Comparison of ENCODE assay signal across 1 cellular context in the genomic region with DNA sequence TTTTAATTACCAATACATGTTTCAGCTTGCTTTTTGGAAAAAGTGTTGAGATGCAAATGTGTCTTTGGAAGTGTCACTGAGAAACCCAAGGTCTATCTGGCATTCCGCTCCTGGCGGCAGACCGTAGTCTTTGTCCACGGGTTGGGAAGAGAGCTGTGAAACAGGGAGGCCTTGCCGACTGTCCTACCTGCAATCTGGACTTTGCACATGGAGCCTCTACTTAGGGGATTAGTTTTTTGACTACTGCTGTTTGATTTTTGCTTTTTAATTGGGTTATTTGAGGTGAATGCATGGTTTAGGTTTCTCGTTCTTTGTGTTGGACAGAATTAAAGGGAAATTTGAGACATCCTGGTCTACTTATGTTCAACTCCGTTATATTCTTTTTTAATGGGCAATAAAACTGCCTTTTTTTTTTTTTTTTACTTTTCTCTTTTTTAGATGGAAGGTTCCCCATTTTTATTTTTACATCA.
A peak's percentile ranks its signal among the peaks of the same experiment; 100 is the strongest.
TF ChIP-seq lines count a peak whose summit lies in the region.

No MANE protein-coding gene starts in this region.

TF ChIP-seq in HepG2, 621 proteins besides CTCF, POLR2A, EP300 and RAD21 (continued from another document and continues in another):
- TF ChIP-seq, protein P1, sequence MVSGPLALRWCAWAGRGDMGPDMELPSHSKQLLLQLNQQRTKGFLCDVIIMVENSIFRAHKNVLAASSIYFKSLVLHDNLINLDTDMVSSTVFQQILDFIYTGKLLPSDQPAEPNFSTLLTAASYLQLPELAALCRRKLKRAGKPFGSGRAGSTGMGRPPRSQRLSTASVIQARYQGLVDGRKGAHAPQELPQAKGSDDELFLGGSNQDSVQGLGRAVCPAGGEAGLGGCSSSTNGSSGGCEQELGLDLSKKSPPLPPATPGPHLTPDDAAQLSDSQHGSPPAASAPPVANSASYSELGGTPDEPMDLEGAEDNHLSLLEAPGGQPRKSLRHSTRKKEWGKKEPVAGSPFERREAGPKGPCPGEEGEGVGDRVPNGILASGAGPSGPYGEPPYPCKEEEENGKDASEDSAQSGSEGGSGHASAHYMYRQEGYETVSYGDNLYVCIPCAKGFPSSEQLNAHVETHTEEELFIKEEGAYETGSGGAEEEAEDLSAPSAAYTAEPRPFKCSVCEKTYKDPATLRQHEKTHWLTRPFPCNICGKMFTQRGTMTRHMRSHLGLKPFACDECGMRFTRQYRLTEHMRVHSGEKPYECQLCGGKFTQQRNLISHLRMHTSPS (CRISPR knock-in tag; IDR thresholded peaks at IDR 0.05; ENCODE audit: low read depth), result no peak
- TF ChIP-seq ZNF580 (CRISPR knock-in tag; IDR thresholded peaks at IDR 0.05; ENCODE audit: borderline replicate concordance, low read depth) (0 out of 2 replicates have a peak, but pooled peaks have one; percentile 36), NFIC (IDR thresholded peaks at IDR 0.05; ENCODE audit: low read length) (no peak), ARID5B (CRISPR knock-in tag; IDR thresholded peaks at IDR 0.05) (peak; percentile 83), ZMYM3 (CRISPR knock-in tag; IDR thresholded peaks at IDR 0.05) (peak; percentile 64), ARID2 (CRISPR knock-in tag; IDR thresholded peaks at IDR 0.05; ENCODE audit: borderline replicate concordance) (no peak), ARNTL (CRISPR knock-in tag; IDR thresholded peaks at IDR 0.05) (no peak), DMAP1 (CRISPR knock-in tag; IDR thresholded peaks at IDR 0.05) (peak; percentile 49; the same call in 1 of the 2 replicates), TEAD3 (CRISPR knock-in tag; optimal IDR thresholded peaks at IDR 0.05; ENCODE audit: borderline replicate concordance) (peak; percentile 55), CCAR2 (optimal IDR thresholded peaks at IDR 0.05; ENCODE audit: low read depth, low read length) (no peak), ATRX (CRISPR knock-in tag; IDR thresholded peaks at IDR 0.05; ENCODE audit: borderline replicate concordance) (no peak), RFXANK (CRISPR knock-in tag; IDR thresholded peaks at IDR 0.05) (no peak), ETV5 (CRISPR knock-in tag; IDR thresholded peaks at IDR 0.05; ENCODE audit: borderline replicate concordance) (no peak; the same call in 1 of the 2 replicates), NR1H2 (CRISPR knock-in tag; IDR thresholded peaks at IDR 0.05; ENCODE audit: borderline replicate concordance, low read depth) (no peak), HDAC1 (CRISPR knock-in tag; IDR thresholded peaks at IDR 0.05) (no peak), SIN3A (IDR thresholded peaks at IDR 0.05; ENCODE audit: borderline replicate concordance, low read depth, low read length) (no peak), ZNF10 (CRISPR knock-in tag; IDR thresholded peaks at IDR 0.05; ENCODE audit: borderline replicate concordance, low read depth) (no peak), PITX1 (CRISPR knock-in tag; IDR thresholded peaks at IDR 0.05) (peak; percentile 97), FOXK1 (CRISPR knock-in tag; IDR thresholded peaks at IDR 0.05; ENCODE audit: borderline replicate concordance, low read depth) (0 out of 2 replicates have a peak, but pooled peaks have one; percentile 23), KAT8 (CRISPR knock-in tag; IDR thresholded peaks at IDR 0.05) (peak; percentile 17; the same call in 1 of the 2 replicates), ZBTB8A (CRISPR knock-in tag; IDR thresholded peaks at IDR 0.05; ENCODE audit: borderline replicate concordance, low read depth) (no peak), AGO2 (optimal IDR thresholded peaks at IDR 0.05; ENCODE audit: low read depth, low read length) (no peak), KMT2A (CRISPR knock-in tag; IDR thresholded peaks at IDR 0.05) (peak; percentile 85), RARG (CRISPR knock-in tag; IDR thresholded peaks at IDR 0.05; ENCODE audit: low read depth) (no peak), ZBED4 (CRISPR knock-in tag; IDR thresholded peaks at IDR 0.05; ENCODE audit: borderline replicate concordance) (peak; percentile 26; the same call in 1 of the 2 replicates), STAG1 (CRISPR knock-in tag; IDR thresholded peaks at IDR 0.05) (0 out of 2 replicates have a peak, but pooled peaks have one; percentile 13), JARID2 (CRISPR knock-in tag; IDR thresholded peaks at IDR 0.05; ENCODE audit: insufficient replicate concordance) (no peak), SP2 (CRISPR knock-in tag; IDR thresholded peaks at IDR 0.05) (no peak), TCF7 (IDR thresholded peaks at IDR 0.05; ENCODE audit: low read depth) (no peak), ZNF790 (CRISPR knock-in tag; IDR thresholded peaks at IDR 0.05; ENCODE audit: borderline replicate concordance) (no peak), MAFF (IDR thresholded peaks at IDR 0.05; ENCODE audit: low read depth, low read length) (no peak), HNF4G (IDR thresholded peaks at IDR 0.05; ENCODE audit: borderline replicate concordance, low read depth, low read length) (peak; percentile 83; the same call in 1 of the 2 replicates), HNF4G (CRISPR knock-in tag; IDR thresholded peaks at IDR 0.05; ENCODE audit: borderline replicate concordance, low read depth) (peak; percentile 26; the same call in 1 of the 2 replicates), HOXA3 (CRISPR knock-in tag; IDR thresholded peaks at IDR 0.05) (peak; percentile 58; the same call in 1 of the 2 replicates), TARDBP (CRISPR knock-in tag; IDR thresholded peaks at IDR 0.05) (no peak), MEIS2 (CRISPR knock-in tag; IDR thresholded peaks at IDR 0.05) (0 out of 2 replicates have a peak, but pooled peaks have one; percentile 30), LCORL (IDR thresholded peaks at IDR 0.05) (peak; percentile 76), LCORL (CRISPR knock-in tag; IDR thresholded peaks at IDR 0.05) (peak; percentile 56; the same call in 1 of the 2 replicates), ZNF263 (CRISPR knock-in tag; IDR thresholded peaks at IDR 0.05) (0 out of 2 replicates have a peak, but pooled peaks have one; percentile 18)
- TF ChIP-seq, protein P2, sequence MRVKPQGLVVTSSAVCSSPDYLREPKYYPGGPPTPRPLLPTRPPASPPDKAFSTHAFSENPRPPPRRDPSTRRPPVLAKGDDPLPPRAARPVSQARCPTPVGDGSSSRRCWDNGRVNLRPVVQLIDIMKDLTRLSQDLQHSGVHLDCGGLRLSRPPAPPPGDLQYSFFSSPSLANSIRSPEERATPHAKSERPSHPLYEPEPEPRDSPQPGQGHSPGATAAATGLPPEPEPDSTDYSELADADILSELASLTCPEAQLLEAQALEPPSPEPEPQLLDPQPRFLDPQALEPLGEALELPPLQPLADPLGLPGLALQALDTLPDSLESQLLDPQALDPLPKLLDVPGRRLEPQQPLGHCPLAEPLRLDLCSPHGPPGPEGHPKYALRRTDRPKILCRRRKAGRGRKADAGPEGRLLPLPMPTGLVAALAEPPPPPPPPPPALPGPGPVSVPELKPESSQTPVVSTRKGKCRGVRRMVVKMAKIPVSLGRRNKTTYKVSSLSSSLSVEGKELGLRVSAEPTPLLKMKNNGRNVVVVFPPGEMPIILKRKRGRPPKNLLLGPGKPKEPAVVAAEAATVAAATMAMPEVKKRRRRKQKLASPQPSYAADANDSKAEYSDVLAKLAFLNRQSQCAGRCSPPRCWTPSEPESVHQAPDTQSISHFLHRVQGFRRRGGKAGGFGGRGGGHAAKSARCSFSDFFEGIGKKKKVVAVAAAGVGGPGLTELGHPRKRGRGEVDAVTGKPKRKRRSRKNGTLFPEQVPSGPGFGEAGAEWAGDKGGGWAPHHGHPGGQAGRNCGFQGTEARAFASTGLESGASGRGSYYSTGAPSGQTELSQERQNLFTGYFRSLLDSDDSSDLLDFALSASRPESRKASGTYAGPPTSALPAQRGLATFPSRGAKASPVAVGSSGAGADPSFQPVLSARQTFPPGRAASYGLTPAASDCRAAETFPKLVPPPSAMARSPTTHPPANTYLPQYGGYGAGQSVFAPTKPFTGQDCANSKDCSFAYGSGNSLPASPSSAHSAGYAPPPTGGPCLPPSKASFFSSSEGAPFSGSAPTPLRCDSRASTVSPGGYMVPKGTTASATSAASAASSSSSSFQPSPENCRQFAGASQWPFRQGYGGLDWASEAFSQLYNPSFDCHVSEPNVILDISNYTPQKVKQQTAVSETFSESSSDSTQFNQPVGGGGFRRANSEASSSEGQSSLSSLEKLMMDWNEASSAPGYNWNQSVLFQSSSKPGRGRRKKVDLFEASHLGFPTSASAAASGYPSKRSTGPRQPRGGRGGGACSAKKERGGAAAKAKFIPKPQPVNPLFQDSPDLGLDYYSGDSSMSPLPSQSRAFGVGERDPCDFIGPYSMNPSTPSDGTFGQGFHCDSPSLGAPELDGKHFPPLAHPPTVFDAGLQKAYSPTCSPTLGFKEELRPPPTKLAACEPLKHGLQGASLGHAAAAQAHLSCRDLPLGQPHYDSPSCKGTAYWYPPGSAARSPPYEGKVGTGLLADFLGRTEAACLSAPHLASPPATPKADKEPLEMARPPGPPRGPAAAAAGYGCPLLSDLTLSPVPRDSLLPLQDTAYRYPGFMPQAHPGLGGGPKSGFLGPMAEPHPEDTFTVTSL (CRISPR knock-in tag; IDR thresholded peaks at IDR 0.05; ENCODE audit: borderline replicate concordance), result no peak
- TF ChIP-seq, protein P3, sequence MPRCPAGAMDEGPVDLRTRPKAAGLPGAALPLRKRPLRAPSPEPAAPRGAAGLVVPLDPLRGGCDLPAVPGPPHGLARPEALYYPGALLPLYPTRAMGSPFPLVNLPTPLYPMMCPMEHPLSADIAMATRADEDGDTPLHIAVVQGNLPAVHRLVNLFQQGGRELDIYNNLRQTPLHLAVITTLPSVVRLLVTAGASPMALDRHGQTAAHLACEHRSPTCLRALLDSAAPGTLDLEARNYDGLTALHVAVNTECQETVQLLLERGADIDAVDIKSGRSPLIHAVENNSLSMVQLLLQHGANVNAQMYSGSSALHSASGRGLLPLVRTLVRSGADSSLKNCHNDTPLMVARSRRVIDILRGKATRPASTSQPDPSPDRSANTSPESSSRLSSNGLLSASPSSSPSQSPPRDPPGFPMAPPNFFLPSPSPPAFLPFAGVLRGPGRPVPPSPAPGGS (CRISPR knock-in tag; IDR thresholded peaks at IDR 0.05), result no peak
- TF ChIP-seq, protein P4, sequence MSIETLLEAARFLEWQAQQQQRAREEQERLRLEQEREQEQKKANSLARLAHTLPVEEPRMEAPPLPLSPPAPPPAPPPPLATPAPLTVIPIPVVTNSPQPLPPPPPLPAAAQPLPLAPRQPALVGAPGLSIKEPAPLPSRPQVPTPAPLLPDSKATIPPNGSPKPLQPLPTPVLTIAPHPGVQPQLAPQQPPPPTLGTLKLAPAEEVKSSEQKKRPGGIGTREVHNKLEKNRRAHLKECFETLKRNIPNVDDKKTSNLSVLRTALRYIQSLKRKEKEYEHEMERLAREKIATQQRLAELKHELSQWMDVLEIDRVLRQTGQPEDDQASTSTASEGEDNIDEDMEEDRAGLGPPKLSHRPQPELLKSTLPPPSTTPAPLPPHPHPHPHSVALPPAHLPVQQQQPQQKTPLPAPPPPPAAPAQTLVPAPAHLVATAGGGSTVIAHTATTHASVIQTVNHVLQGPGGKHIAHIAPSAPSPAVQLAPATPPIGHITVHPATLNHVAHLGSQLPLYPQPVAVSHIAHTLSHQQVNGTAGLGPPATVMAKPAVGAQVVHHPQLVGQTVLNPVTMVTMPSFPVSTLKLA (IDR thresholded peaks at IDR 0.05), result no peak
